ENCODE assay signal across 35 cellular contexts in the genomic region with DNA sequence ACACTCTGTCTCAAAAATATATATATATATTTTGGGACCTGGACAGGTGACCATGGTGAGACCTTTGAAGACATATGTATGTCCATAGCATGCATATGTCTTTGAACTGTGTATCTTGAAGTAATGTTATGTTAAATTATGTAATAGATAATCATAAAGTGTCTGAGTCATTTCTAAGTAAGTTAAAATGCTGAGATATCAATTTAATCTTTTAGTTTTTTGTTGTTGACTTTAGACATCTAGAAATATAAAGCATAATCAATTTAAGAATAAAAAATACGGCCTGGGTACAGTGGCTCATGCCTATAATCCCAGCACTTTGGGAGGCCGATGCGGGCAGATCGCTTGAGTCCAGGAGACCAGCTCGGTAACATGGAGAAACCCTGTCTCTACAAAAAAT.
"Had no signal": no experiment of that assay in that cellular context is flagged by ENCODE, and none has a peak within 500 bp of the region (broad histone marks: within the 10 kb centered on the region; RNA-seq: fewer than 3 reads in every experiment).

No MANE protein-coding gene starts in this region.

- H3K27ac ChIP-seq: adrenal gland, body of pancreas, brain microvascular endothelial cell, breast epithelium, VCaP had no signal

- H3K9me3 ChIP-seq: adrenal gland, breast epithelium had no signal

- H3K4me1 ChIP-seq: adrenal gland, body of pancreas, breast epithelium had no signal

- H3K4me3 Mint-ChIP-seq: activated CD4-positive, alpha-beta memory T cell treated with anti-CD3 and anti-CD28 coated beads, Interleukin-2, amount 10 ng/mL, durations not matched to agents 7 days and 5 days; activated CD4-positive, alpha-beta T cell treated with anti-CD3 and anti-CD28 coated beads, Interleukin-2, amount 10 ng/mL, durations not matched to agents 7 days and 5 days; activated CD8-positive, alpha-beta memory T cell treated with anti-CD3 and anti-CD28 coated beads, Interleukin-2, amount 10 ng/mL, durations not matched to agents 7 days and 5 days; activated CD8-positive, alpha-beta T cell treated with anti-CD3 and anti-CD28 coated beads, Interleukin-2, amount 10 ng/mL, durations not matched to agents 7 days and 5 days; activated naive CD4-positive, alpha-beta T cell treated with anti-CD3 and anti-CD28 coated beads, Interleukin-2, amount 10 ng/mL, durations not matched to agents 7 days and 5 days; activated naive CD4-positive, alpha-beta T cell treated with anti-CD3 and anti-CD28 coated beads, Interleukin-2, amount 50 U/mL, for 24 hours; activated naive CD8-positive, alpha-beta T cell; activated naive CD8-positive, alpha-beta T cell treated with anti-CD3 and anti-CD28 coated beads, Interleukin-2, amount 10 ng/mL, durations not matched to agents 7 days and 5 days; activated T-cell treated with anti-CD3 and anti-CD28 coated beads, Interleukin-2, amount 50 U/mL, for 24 hours; T-helper 1 cell treated with Interleukin-12 subunit alpha and Interleukin-12 subunit beta and Interleukin-4 antibody, amounts not matched to agents 30 μg/mL and 1 μg/mL, for 36 hours; T-helper 2 cell treated with Interferon-gamma antibody and Interleukin-4, amounts not matched to agents 5 μg/mL and 100 μg/mL, for 36 hours had no signal

- FAIRE-seq: astrocyte, colon, TTC549 had no signal

- ATAC-seq: activated CD8-positive, alpha-beta memory T cell treated with anti-CD3 and anti-CD28 coated beads, Interleukin-2, amount 10 ng/mL, durations not matched to agents 7 days and 5 days; activated CD8-positive, alpha-beta T cell treated with anti-CD3 and anti-CD28 coated beads, Interleukin-2, amount 10 ng/mL, durations not matched to agents 7 days and 5 days; body of pancreas had no signal

- H3K27me3 Mint-ChIP-seq: activated B cell treated with CpG ODN at 0.5 μM for 24 hours; activated CD4-positive, alpha-beta memory T cell treated with anti-CD3 and anti-CD28 coated beads, Interleukin-2, amount 10 ng/mL, durations not matched to agents 7 days and 5 days; activated CD4-positive, alpha-beta T cell treated with anti-CD3 and anti-CD28 coated beads, Interleukin-2, amount 10 ng/mL, durations not matched to agents 7 days and 5 days; activated CD8-positive, alpha-beta memory T cell treated with anti-CD3 and anti-CD28 coated beads, Interleukin-2, amount 10 ng/mL, durations not matched to agents 7 days and 5 days; activated naive CD4-positive, alpha-beta T cell treated with anti-CD3 and anti-CD28 coated beads, Interleukin-2, amount 10 ng/mL, durations not matched to agents 7 days and 5 days; activated naive CD4-positive, alpha-beta T cell treated with anti-CD3 and anti-CD28 coated beads, Interleukin-2, amount 50 U/mL, for 24 hours; activated naive CD8-positive, alpha-beta T cell; activated naive CD8-positive, alpha-beta T cell treated with anti-CD3 and anti-CD28 coated beads, Interleukin-2, amount 10 ng/mL, durations not matched to agents 7 days and 5 days; activated T-cell treated with anti-CD3 and anti-CD28 coated beads, Interleukin-2, amount 50 U/mL, for 24 hours had no signal

- DNase-seq: activated B cell treated with CpG ODN at 0.5 μM for 24 hours; activated CD4-positive, alpha-beta memory T cell treated with anti-CD3 and anti-CD28 coated beads, Interleukin-2, amount 10 ng/mL, durations not matched to agents 7 days and 5 days; activated CD4-positive, alpha-beta T cell treated with anti-CD3 and anti-CD28 coated beads for 48 hours; activated CD4-positive, alpha-beta T cell treated with anti-CD3 and anti-CD28 coated beads, Interleukin-2, amount 10 ng/mL, durations not matched to agents 7 days and 5 days; activated CD4-positive, alpha-beta T cell treated with anti-CD3 and anti-CD28 coated beads, Interleukin-2, amount 50 U/mL, for 48 hours; activated CD4-positive, CD25-positive, alpha-beta regulatory T cell treated with anti-CD3 and anti-CD28 coated beads, Interleukin-2, amount 50 U/mL, for 72 hours; activated CD8-positive, alpha-beta memory T cell treated with anti-CD3 and anti-CD28 coated beads for 24 hours; activated CD8-positive, alpha-beta memory T cell treated with anti-CD3 and anti-CD28 coated beads, Interleukin-2, amount 10 ng/mL, durations not matched to agents 7 days and 5 days; activated CD8-positive, alpha-beta memory T cell treated with anti-CD3 and anti-CD28 coated beads, Interleukin-2, amount 50 U/mL, for 48 hours; activated CD8-positive, alpha-beta T cell treated with anti-CD3 and anti-CD28 coated beads, Interleukin-2, amount 10 ng/mL, durations not matched to agents 7 days and 5 days; activated effector memory CD4-positive, alpha-beta T cell treated with Interleukin-2 at 50 U/mL for 16 hours; activated gamma-delta T cell; activated naive CD4-positive, alpha-beta T cell treated with anti-CD3 and anti-CD28 coated beads, Interleukin-2, amount 10 ng/mL, durations not matched to agents 7 days and 5 days; activated naive CD4-positive, alpha-beta T cell treated with Interleukin-2 at 50 U/mL for 16 hours; activated naive CD8-positive, alpha-beta T cell treated with anti-CD3 and anti-CD28 coated beads, Interleukin-2, amount 10 ng/mL, durations not matched to agents 7 days and 5 days; activated T-cell treated with anti-CD3 and anti-CD28 coated beads, Interleukin-2, amount 50 U/mL, for 24 hours; activated T-cell treated with anti-CD3 and anti-CD28 coated beads, Interleukin-2, amount 50 U/mL, for 48 hours; adrenal gland; amniotic stem cell; aorta; body of pancreas; brain microvascular endothelial cell; central memory CD4-positive, alpha-beta T cell; T-helper 2 cell; T-helper 9 cell had no signal

- H3K36me3 Mint-ChIP-seq: activated CD8-positive, alpha-beta memory T cell treated with anti-CD3 and anti-CD28 coated beads, Interleukin-2, amount 10 ng/mL, durations not matched to agents 7 days and 5 days had no signal

- H3K27me3 ChIP-seq: adrenal gland, body of pancreas, brain microvascular endothelial cell, breast epithelium had no signal

- H3K4me1 Mint-ChIP-seq: activated naive CD4-positive, alpha-beta T cell treated with anti-CD3 and anti-CD28 coated beads, Interleukin-2, amount 50 U/mL, for 24 hours had no signal

- H3K36me3 ChIP-seq: adrenal gland, breast epithelium had no signal

- H3K4me3 ChIP-seq: adrenal gland, body of pancreas, breast epithelium had no signal

- H3K27ac Mint-ChIP-seq: activated CD4-positive, alpha-beta memory T cell treated with anti-CD3 and anti-CD28 coated beads, Interleukin-2, amount 10 ng/mL, durations not matched to agents 7 days and 5 days; activated CD8-positive, alpha-beta memory T cell treated with anti-CD3 and anti-CD28 coated beads, Interleukin-2, amount 10 ng/mL, durations not matched to agents 7 days and 5 days; activated CD8-positive, alpha-beta T cell treated with anti-CD3 and anti-CD28 coated beads, Interleukin-2, amount 10 ng/mL, durations not matched to agents 7 days and 5 days; activated naive CD4-positive, alpha-beta T cell treated with anti-CD3 and anti-CD28 coated beads, Interleukin-2, amount 50 U/mL, for 24 hours; activated naive CD8-positive, alpha-beta T cell; activated T-helper 2 cell treated with anti-CD3 and anti-CD28 coated beads, Interferon-gamma antibody, Interleukin-2, Interleukin-4, amounts not matched to agents 10 μg/mL and 5 μg/mL and 100 μg/mL, durations not matched to agents 14 hours and 24 hours and 36 hours; T-helper 1 cell treated with Interleukin-12 subunit alpha and Interleukin-12 subunit beta and Interleukin-4 antibody, amounts not matched to agents 30 μg/mL and 1 μg/mL, for 36 hours; T-helper 2 cell treated with Interferon-gamma antibody and Interleukin-4, amounts not matched to agents 5 μg/mL and 100 μg/mL, for 36 hours had no signal

- H3K9me3 Mint-ChIP-seq: activated B cell treated with CpG ODN at 0.5 μM for 24 hours; activated CD4-positive, alpha-beta memory T cell treated with anti-CD3 and anti-CD28 coated beads, Interleukin-2, amount 10 ng/mL, durations not matched to agents 7 days and 5 days; activated CD4-positive, alpha-beta T cell treated with anti-CD3 and anti-CD28 coated beads, Interleukin-2, amount 10 ng/mL, durations not matched to agents 7 days and 5 days; activated naive CD4-positive, alpha-beta T cell treated with anti-CD3 and anti-CD28 coated beads, Interleukin-2, amount 10 ng/mL, durations not matched to agents 7 days and 5 days; activated naive CD4-positive, alpha-beta T cell treated with anti-CD3 and anti-CD28 coated beads, Interleukin-2, amount 50 U/mL, for 24 hours; activated naive CD8-positive, alpha-beta T cell treated with anti-CD3 and anti-CD28 coated beads, Interleukin-2, amount 10 ng/mL, durations not matched to agents 7 days and 5 days; activated T-cell treated with anti-CD3 and anti-CD28 coated beads, Interleukin-2, amount 50 U/mL, for 24 hours; activated T-helper 2 cell treated with anti-CD3 and anti-CD28 coated beads, Interferon-gamma antibody, Interleukin-2, Interleukin-4, amounts not matched to agents 10 μg/mL and 5 μg/mL and 100 μg/mL, durations not matched to agents 14 hours and 24 hours and 36 hours; T-helper 1 cell treated with Interleukin-12 subunit alpha and Interleukin-12 subunit beta and Interleukin-4 antibody, amounts not matched to agents 30 μg/mL and 1 μg/mL, for 36 hours; T-helper 2 cell treated with Interferon-gamma antibody and Interleukin-4, amounts not matched to agents 5 μg/mL and 100 μg/mL, for 36 hours had no signal
